ENCODE assay signal across 2 cellular contexts in the genomic region with DNA sequence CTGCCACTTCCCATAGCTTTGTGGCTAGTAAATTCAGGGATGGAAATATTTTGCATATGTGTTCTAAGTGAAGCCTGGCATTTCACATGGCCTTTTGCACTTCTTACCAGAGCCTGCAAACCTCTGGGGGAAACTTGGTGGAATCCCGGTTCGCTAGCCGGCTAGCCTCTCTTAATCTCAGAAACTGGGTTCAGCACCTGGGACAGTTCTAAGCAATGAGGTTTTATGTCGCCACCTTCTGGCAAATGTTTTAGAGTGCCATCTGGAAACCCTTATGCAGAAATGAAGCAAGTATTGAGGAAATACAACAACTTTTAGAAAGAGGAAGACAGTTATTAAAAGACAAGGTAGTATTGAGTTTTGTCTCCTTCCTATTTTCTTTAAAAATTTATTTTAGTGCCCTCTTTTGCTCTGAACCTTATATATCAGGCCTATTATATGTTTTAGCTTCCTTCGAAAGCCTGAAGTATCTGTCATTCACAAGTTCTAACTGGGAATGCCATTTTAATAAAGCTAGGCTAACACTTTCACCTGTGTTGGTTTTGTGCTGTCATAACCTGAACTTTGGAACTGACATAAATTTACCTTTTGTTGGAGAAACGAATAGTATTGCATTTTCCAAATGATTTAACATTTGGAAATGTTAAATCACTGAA.
TF ChIP-seq lines count a peak whose summit lies in the region.

No MANE protein-coding gene starts in this region.

TF ChIP-seq in endothelial cell of umbilical vein, 7 proteins besides CTCF, POLR2A, EP300 and RAD21:
- no peak for TF ChIP-seq POLR2AphosphoS5 (IDR thresholded peaks at IDR 0.05; ENCODE audit: insufficient read depth, low read depth, low read length)
- TF ChIP-seq, protein P1, sequence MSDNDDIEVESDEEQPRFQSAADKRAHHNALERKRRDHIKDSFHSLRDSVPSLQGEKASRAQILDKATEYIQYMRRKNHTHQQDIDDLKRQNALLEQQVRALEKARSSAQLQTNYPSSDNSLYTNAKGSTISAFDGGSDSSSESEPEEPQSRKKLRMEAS (IDR thresholded peaks at IDR 0.05; ENCODE audit: insufficient read depth, insufficient read length), result no peak
- TF ChIP-seq FOS (IDR thresholded peaks at IDR 0.05; ENCODE audit: borderline replicate concordance, insufficient read depth, low read length), result no peak
- no peak for TF ChIP-seq GATA2 (IDR thresholded peaks at IDR 0.05; ENCODE audit: insufficient read depth, insufficient read length, low read depth, low read length)
- TF ChIP-seq EZH2 (IDR thresholded peaks at IDR 0.05; ENCODE audit: borderline replicate concordance, low read depth, low read length, severe bottlenecking), result no peak
- TF ChIP-seq MYC (IDR thresholded peaks at IDR 0.05; ENCODE audit: low read depth, low read length), result no peak
- TF ChIP-seq JUN (IDR thresholded peaks at IDR 0.05; ENCODE audit: borderline replicate concordance, insufficient read depth, insufficient read length, low read depth), result no peak

TF ChIP-seq in neural cell, 6 proteins besides CTCF, POLR2A, EP300 and RAD21:
- peak; percentile 91 for TF ChIP-seq REST (IDR thresholded peaks at IDR 0.05; ENCODE audit: borderline replicate concordance)
- TF ChIP-seq MXI1 (conservative IDR thresholded peaks at IDR 0.05; ENCODE audit: poor library complexity, severe bottlenecking), result no peak
- TF ChIP-seq TAF1 (IDR thresholded peaks at IDR 0.05; ENCODE audit: low read depth), result no peak
- TF ChIP-seq SMC3 (conservative IDR thresholded peaks at IDR 0.05; ENCODE audit: poor library complexity), result peak; percentile 93
- TF ChIP-seq EZH2 (IDR thresholded peaks at IDR 0.05; ENCODE audit: borderline replicate concordance, insufficient read depth, low read length, poor library complexity, severe bottlenecking), result no peak
- TF ChIP-seq POLR2AphosphoS5 (IDR thresholded peaks at IDR 0.05), result no peak
